ENCODE assay signal across 8 cellular contexts in the genomic region with DNA sequence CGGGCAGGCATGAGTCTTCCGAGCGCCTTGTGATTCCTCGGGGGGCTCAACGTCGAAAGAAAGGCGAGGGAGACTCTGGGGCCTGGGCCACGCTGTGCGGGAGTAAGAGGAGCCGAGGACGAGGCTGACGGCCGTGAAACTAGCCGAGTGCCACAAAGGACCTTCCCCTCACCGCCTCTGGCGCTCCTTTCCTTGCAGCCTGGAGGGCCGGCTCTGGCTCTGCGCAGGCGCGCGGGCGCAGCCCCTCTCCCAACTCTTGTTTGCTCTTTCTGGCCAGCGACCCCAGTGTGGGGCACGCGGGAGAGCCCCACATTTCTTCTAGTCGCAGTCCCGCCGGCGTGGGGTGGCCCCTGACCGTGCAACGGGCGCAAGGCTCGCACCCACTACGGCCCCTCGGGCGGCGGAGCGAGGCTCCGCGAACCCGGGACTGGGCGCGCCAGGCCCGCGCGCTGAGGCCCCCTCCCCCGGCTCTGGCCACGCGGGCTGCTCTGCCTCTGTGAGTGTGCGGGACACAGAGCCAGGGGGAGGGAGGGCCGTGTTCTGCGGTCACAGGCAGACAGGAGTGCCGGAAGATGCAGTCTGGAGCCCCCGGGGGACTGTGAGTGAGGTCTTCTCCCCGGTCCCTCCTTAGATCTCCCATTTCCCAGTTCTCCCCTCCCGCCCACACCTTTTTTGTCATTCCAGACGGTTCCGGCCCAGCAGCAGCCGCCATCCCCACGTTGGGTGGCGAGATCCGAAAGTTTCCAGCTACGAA. TPM values are rescaled to one million over a fixed set of nuclear protein-coding genes. Genes with fewer than 3 reads are reported as not detected.
DNase-seq lines count a peak whose midpoint lies in the region; ATAC-seq and TF ChIP-seq lines count a peak whose summit lies in the region.

No MANE protein-coding gene starts in this region.

- H3K4me3 Mint-ChIP-seq in activated CD8-positive, alpha-beta T cell treated with anti-CD3 and anti-CD28 coated beads for 36 hours, result peak overlapping the region; percentile 90

- H3K9me3 ChIP-seq in GM23248 (ENCODE audit: low read depth), result no peaks in the 10 kb centered on the region

- H3K36me3 ChIP-seq in ACC112 (ENCODE audit: insufficient read depth, low read length), result no peaks in the 10 kb centered on the region
- peaks cover 7% of the 10 kb centered on the region; the same call in 1 of the 2 replicates for H3K36me3 ChIP-seq in GM23248 (ENCODE audit: low read depth)

- TF ChIP-seq CTCF in activated CD8-positive, alpha-beta T cell treated with anti-CD3 and anti-CD28 coated beads for 36 hours (IDR thresholded peaks at IDR 0.05), result no peak

- H3K27me3 Mint-ChIP-seq in activated CD8-positive, alpha-beta T cell treated with anti-CD3 and anti-CD28 coated beads for 36 hours, result no peaks in the 10 kb centered on the region

- H4K20me1 ChIP-seq in GM23248 (ENCODE audit: insufficient read depth), result peaks cover 5% of the 10 kb centered on the region; the same call in 1 of the 2 replicates

- peak overlapping the region; percentile 98 for H3K4me2 ChIP-seq in GM23248 (ENCODE audit: unreplicated experiment)

- H3K27ac Mint-ChIP-seq in activated CD8-positive, alpha-beta T cell treated with anti-CD3 and anti-CD28 coated beads for 36 hours, result peak overlapping the region; percentile 99

- H2AFZ ChIP-seq in ACC112 (ENCODE audit: low read length, unreplicated experiment), result peak overlapping the region; percentile 93
- H2AFZ ChIP-seq in GM23248, result peak overlapping the region; percentile 77

- peak overlapping the region; percentile 98 for H3K9ac ChIP-seq in GM23248

- 1% methylated on average over 50 to 52 of the region's 63 CpGs for WGBS in GM23248 (ENCODE audit: low coverage in 1 of 2, low lambda C conversion rate in 2 of 2, missing lambda C conversion rate in 2 of 2), 2 experiments

- H3F3A ChIP-seq in GM23248 (ENCODE audit: insufficient read depth), result peaks cover 38% of the 10 kb centered on the region

- H3K36me3 Mint-ChIP-seq in activated CD8-positive, alpha-beta T cell treated with anti-CD3 and anti-CD28 coated beads for 36 hours (ENCODE audit: low read depth), result peaks cover 18% of the 10 kb centered on the region

- intact Hi-C loops in activated CD8-positive, alpha-beta T cell treated with anti-CD3 and anti-CD28 coated beads for 36 hours (cut with micrococcal nuclease), result loop anchor here (1.0 kb wide), 1 partner anchor 21 kb away; the partner anchor contains the start of gene PHF5A

- H3K27me3 ChIP-seq in ACC112 (ENCODE audit: insufficient read depth, low read length), result no peaks in the 10 kb centered on the region
- no peaks in the 10 kb centered on the region for H3K27me3 ChIP-seq in GM23248 (replicated peaks; ENCODE audit: insufficient read depth)

- POLR2A ChIA-PET in activated CD8-positive, alpha-beta T cell treated with anti-CD3 and anti-CD28 coated beads for 36 hours (lab: Charles Lee), result interaction anchor here (0.6 to 14.3 kb wide), 21 partner anchors 11 to 1029 kb away, joined by 3 to 238 read pairs (median 6); partner anchors contain the start of genes ACO2, DESI1, PHF5A and PMM1

- ATAC-seq in activated CD8-positive, alpha-beta T cell treated with anti-CD3 and anti-CD28 coated beads for 36 hours, result no peak
- no peak for ATAC-seq in GM21360 (IDR thresholded peaks at IDR 0.05; ENCODE audit: unreplicated experiment)

- peaks cover 8% of the 10 kb centered on the region for H3K4me1 ChIP-seq in ACC112 (ENCODE audit: control insufficient read depth, insufficient read depth, low read length, unreplicated experiment)
- H3K4me1 ChIP-seq in GM23248 (ENCODE audit: insufficient read depth), result peaks cover 10% of the 10 kb centered on the region

- H3K9me2 ChIP-seq in GM23248 (ENCODE audit: insufficient read depth), result no peaks in the 10 kb centered on the region

- H3K4me3 ChIP-seq in ACC112 (ENCODE audit: low read depth, low read length) (peak overlapping the region; percentile 93), GM23248 (peak overlapping the region; percentile 86)

- H3K27ac ChIP-seq in ACC112 (ENCODE audit: low read depth, low read length) (peak overlapping the region; percentile 91), GM23248 (peak overlapping the region; percentile 93)

- in situ Hi-C loops in GM23248 (cut with MboI), result no loop called here

- H3K79me2 ChIP-seq in ACC112 (ENCODE audit: control insufficient read depth, insufficient read depth, low read length, unreplicated experiment) (peaks cover 39% of the 10 kb centered on the region), GM23248 (ENCODE audit: insufficient read depth) (peaks cover 40% of the 10 kb centered on the region)

- H3K4me1 Mint-ChIP-seq in activated CD8-positive, alpha-beta T cell treated with anti-CD3 and anti-CD28 coated beads for 36 hours (ENCODE audit: low read depth), result peaks cover 17% of the 10 kb centered on the region

- peak; percentile 82 for DNase-seq in GM23248
- peak; percentile 32 for DNase-seq in NCI-H748 treated with DMSO at 0.1 percent for 48 hours (lab: John Stamatoyannopoulos, UW)
- DNase-seq in activated CD8-positive, alpha-beta T cell treated with anti-CD3 and anti-CD28 coated beads for 36 hours, result peak; percentile 65
- DNase-seq in effector CD8-positive, alpha-beta T cell (lab: John Stamatoyannopoulos, UW), result peak; percentile 42
- DNase-seq in medulla oblongata (ENCODE audit: extremely low spot score), result peak; percentile 70
- peak in 2 of 3 donors; percentile 40 to 46 for DNase-seq in stimulated activated CD4-positive, alpha-beta T cell treated with anti-CD3 and anti-CD28 coated beads, TNF-alpha, amount 100 ng/mL, for 48 hours (ENCODE audit: low read depth in 3 of 3)

- CTCF ChIA-PET in activated CD8-positive, alpha-beta T cell treated with anti-CD3 and anti-CD28 coated beads for 36 hours (lab: Charles Lee), result interaction anchor here (1.1 to 2.6 kb wide), 3 partner anchors 44 to 70 kb away, joined by 3 to 17 read pairs (median 7); no protein-coding TSS in a partner anchor

- no peaks in the 10 kb centered on the region for H3K9me3 Mint-ChIP-seq in activated CD8-positive, alpha-beta T cell treated with anti-CD3 and anti-CD28 coated beads for 36 hours

RNA-seq across cellular contexts. Expression of gene TOB2, which starts 1.0 kb away (rescaled TPM):
- total RNA-seq in GM23248 (2014; rRNA removed; shearing (Covaris generic)), result 29.0 and 35.7 TPM in 2 replicates
- 29.6 and 31.1 TPM in 2 replicates for polyA plus RNA-seq in GM23248 (2016; fragmentation: Nextera tagmentation; extraction: Ambion mirVana)
- total RNA-seq in activated CD8-positive, alpha-beta T cell treated with anti-CD3 and anti-CD28 coated beads for 36 hours, result 10 to 100 TPM; 27.0 to 28.5 TPM

RNA-seq across cellular contexts. Expression of gene PHF5A, which starts 20.9 kb away (rescaled TPM):
- total RNA-seq in GM23248 (2014; rRNA removed; shearing (Covaris generic)), result 41.9 and 53.4 TPM in 2 replicates
- 13.1 and 13.7 TPM in 2 replicates for polyA plus RNA-seq in GM23248 (2016; fragmentation: Nextera tagmentation; extraction: Ambion mirVana)
- 10 to 100 TPM; 65.2 to 70.4 TPM for total RNA-seq in activated CD8-positive, alpha-beta T cell treated with anti-CD3 and anti-CD28 coated beads for 36 hours

RNA-seq across cellular contexts. Expression of gene ACO2, which starts 21.3 kb away (rescaled TPM):
- 41.5 and 60.4 TPM in 2 replicates for total RNA-seq in GM23248 (2014; rRNA removed; shearing (Covaris generic))
- 68.1 and 68.7 TPM in 2 replicates for polyA plus RNA-seq in GM23248 (2016; fragmentation: Nextera tagmentation; extraction: Ambion mirVana)
- 10 to 100 TPM; 96.5 to 97.7 TPM for total RNA-seq in activated CD8-positive, alpha-beta T cell treated with anti-CD3 and anti-CD28 coated beads for 36 hours

Comparison
In these comparisons a context has a peak if more than half of its experiments do, and no peak if none do; other contexts are left out.
1. DNase-seq: peak in every context shown above with its lines; median percentile 82 in GM23248; 70 in medulla oblongata; 65 in activated CD8-positive, alpha-beta T cell treated with anti-CD3 and anti-CD28 coated beads for 36 hours; 43 in stimulated activated CD4-positive, alpha-beta T cell treated with anti-CD3 and anti-CD28 coated beads, TNF-alpha, amount 100 ng/mL, for 48 hours; 42 in effector CD8-positive, alpha-beta T cell; 32 in NCI-H748 treated with DMSO at 0.1 percent for 48 hours.